ENCODE assay signal across 36 cellular contexts in the genomic region with DNA sequence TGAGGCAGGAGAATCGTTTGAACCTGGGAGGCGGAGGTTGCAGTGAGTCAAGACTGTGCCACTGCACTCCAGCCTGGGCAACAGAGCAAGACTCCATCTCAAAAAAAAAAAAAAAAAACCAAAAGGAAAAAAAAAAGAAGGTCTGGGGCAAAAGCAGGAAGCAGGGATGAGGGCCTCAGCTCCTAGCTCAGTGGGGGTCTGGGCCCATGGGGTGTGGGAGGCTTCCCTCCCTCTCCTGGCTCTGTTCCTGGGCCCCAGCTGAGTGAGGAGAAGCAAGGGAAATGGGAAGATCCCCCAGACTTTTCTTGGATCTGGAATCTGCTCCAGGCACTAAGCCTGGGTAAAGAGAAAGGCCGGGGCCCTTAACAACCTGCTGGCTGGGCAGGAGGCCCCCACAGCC. TPM values are rescaled to one million over a fixed set of nuclear protein-coding genes. Genes with fewer than 3 reads are reported as not detected.
"Had no signal": no experiment of that assay in that cellular context is flagged by ENCODE, and none has a peak within 500 bp of the region (broad histone marks: within the 10 kb centered on the region; RNA-seq: fewer than 3 reads in every experiment).

No MANE protein-coding gene starts in this region.

- ATAC-seq: activated T-cell treated with anti-CD3 and anti-CD28 coated beads, Interleukin-2, amount 50 U/mL, for 4 hours; body of pancreas; Right ventricle myocardium inferior; WTC11 had no signal

- H3K4me2 ChIP-seq: PC-9 had no signal

- H3K4me3 ChIP-seq: body of pancreas, breast epithelium, PC-9 had no signal

- H3K27me3 ChIP-seq: body of pancreas, breast epithelium had no signal

- H3K36me3 ChIP-seq: breast epithelium had no signal

- H3K9me3 Mint-ChIP-seq: activated CD4-positive, alpha-beta memory T cell treated with anti-CD3 and anti-CD28 coated beads for 36 hours; activated naive CD4-positive, alpha-beta T cell treated with anti-CD3 and anti-CD28 coated beads, Interleukin-2, amount 10 ng/mL, durations not matched to agents 7 days and 5 days; activated naive CD8-positive, alpha-beta T cell treated with anti-CD3 and anti-CD28 coated beads for 36 hours; activated T-cell treated with anti-CD3 and anti-CD28 coated beads, Interleukin-2, amount 50 U/mL, for 4 hours; activated T-helper 1 cell treated with anti-CD3 and anti-CD28 coated beads, Interleukin-12 subunit alpha, Interleukin-12 subunit beta, Interleukin-2, Interleukin-4 antibody, amounts not matched to agents 30 ng/mL and 10 ng/mL and 1 ng/mL, durations not matched to agents 14 hours and 24 hours and 36 hours; T-helper 2 cell treated with Interferon-gamma antibody and Interleukin-4, amounts not matched to agents 5 μg/mL and 100 μg/mL, for 36 hours had no signal

- DNase-seq: activated CD4-positive, alpha-beta memory T cell treated with anti-CD3 and anti-CD28 coated beads for 36 hours; activated CD4-positive, alpha-beta T cell treated with anti-CD3 and anti-CD28 coated beads for 4 hours; activated CD4-positive, alpha-beta T cell treated with anti-CD3 and anti-CD28 coated beads, Interleukin-2, amount 50 U/mL, for 1 hour; activated CD4-positive, CD25-positive, alpha-beta regulatory T cell treated with anti-CD3 and anti-CD28 coated beads, Interleukin-2, amount 50 U/mL, for 72 hours; activated CD8-positive, alpha-beta memory T cell treated with anti-CD3 and anti-CD28 coated beads, Interleukin-2, amount 50 U/mL, for 4 hours; activated effector memory CD4-positive, alpha-beta T cell treated with Interleukin-2 at 50 U/mL for 16 hours; activated naive CD4-positive, alpha-beta T cell treated with anti-CD3 and anti-CD28 coated beads, Interleukin-2, amount 10 ng/mL, durations not matched to agents 7 days and 5 days; activated naive CD8-positive, alpha-beta T cell treated with anti-CD3 and anti-CD28 coated beads for 36 hours; activated T-cell treated with anti-CD3 and anti-CD28 coated beads for 4 hours; activated T-cell treated with anti-CD3 and anti-CD28 coated beads, Interleukin-2, amount 50 U/mL, for 4 hours; amygdala; body of pancreas; caudate nucleus; cerebellar nuclear complex; NCI-H1092 treated with DMSO at 0.1 percent for 48 hours; NCI-H1417; NCI-H187 treated with DMSO at 0.1 percent for 48 hours; NCI-H2081; NCI-H2171 treated with DMSO at 0.1 percent for 48 hours; NCI-H345; NCI-H526; NCI-H748 treated with DMSO at 0.1 percent for 48 hours; NK-92 treated with Interleukin-12 subunit alpha and Interleukin-12 subunit beta, amount 100 ng/mL, for 24 hours; PC-9; SIG-M5 had no signal

- H2AFZ ChIP-seq: PC-9 had no signal

- H3K36me3 Mint-ChIP-seq: activated CD4-positive, alpha-beta memory T cell treated with anti-CD3 and anti-CD28 coated beads for 36 hours; activated naive CD4-positive, alpha-beta T cell treated with anti-CD3 and anti-CD28 coated beads, Interleukin-2, amount 10 ng/mL, durations not matched to agents 7 days and 5 days; activated naive CD8-positive, alpha-beta T cell treated with anti-CD3 and anti-CD28 coated beads for 36 hours had no signal

- H3K27ac ChIP-seq: body of pancreas, breast epithelium, PC-9, RWPE1 had no signal

- H3K9me3 ChIP-seq: body of pancreas, breast epithelium had no signal

- H3K4me3 Mint-ChIP-seq: activated CD4-positive, alpha-beta memory T cell treated with anti-CD3 and anti-CD28 coated beads for 36 hours; activated naive CD4-positive, alpha-beta T cell treated with anti-CD3 and anti-CD28 coated beads, Interleukin-2, amount 10 ng/mL, durations not matched to agents 7 days and 5 days; activated naive CD8-positive, alpha-beta T cell treated with anti-CD3 and anti-CD28 coated beads for 36 hours; activated T-cell treated with anti-CD3 and anti-CD28 coated beads, Interleukin-2, amount 50 U/mL, for 4 hours; activated T-helper 1 cell treated with anti-CD3 and anti-CD28 coated beads, Interleukin-12 subunit alpha, Interleukin-12 subunit beta, Interleukin-2, Interleukin-4 antibody, amounts not matched to agents 30 ng/mL and 10 ng/mL and 1 ng/mL, durations not matched to agents 14 hours and 24 hours and 36 hours; T-helper 2 cell treated with Interferon-gamma antibody and Interleukin-4, amounts not matched to agents 5 μg/mL and 100 μg/mL, for 36 hours; WTC11 had no signal

- H3K27me3 Mint-ChIP-seq: activated naive CD8-positive, alpha-beta T cell treated with anti-CD3 and anti-CD28 coated beads for 36 hours had no signal

- H3K27ac Mint-ChIP-seq: activated CD4-positive, alpha-beta memory T cell treated with anti-CD3 and anti-CD28 coated beads for 36 hours; activated naive CD4-positive, alpha-beta T cell treated with anti-CD3 and anti-CD28 coated beads, Interleukin-2, amount 10 ng/mL, durations not matched to agents 7 days and 5 days; activated naive CD8-positive, alpha-beta T cell treated with anti-CD3 and anti-CD28 coated beads for 36 hours; activated T-helper 1 cell treated with anti-CD3 and anti-CD28 coated beads, Interleukin-12 subunit alpha, Interleukin-12 subunit beta, Interleukin-2, Interleukin-4 antibody, amounts not matched to agents 30 ng/mL and 10 ng/mL and 1 ng/mL, durations not matched to agents 14 hours and 24 hours and 36 hours; T-helper 2 cell treated with Interferon-gamma antibody and Interleukin-4, amounts not matched to agents 5 μg/mL and 100 μg/mL, for 36 hours; WTC11 had no signal

- H3K4me1 Mint-ChIP-seq: activated naive CD4-positive, alpha-beta T cell treated with anti-CD3 and anti-CD28 coated beads, Interleukin-2, amount 10 ng/mL, durations not matched to agents 7 days and 5 days; activated naive CD8-positive, alpha-beta T cell treated with anti-CD3 and anti-CD28 coated beads for 36 hours had no signal

RNA-seq across cellular contexts. Expression of a gene that starts 8.9 kb away (rescaled TPM):
- total RNA-seq: activated CD4-positive, alpha-beta memory T cell treated with anti-CD3 and anti-CD28 coated beads for 36 hours; activated naive CD8-positive, alpha-beta T cell treated with anti-CD3 and anti-CD28 coated beads for 36 hours; activated T-cell treated with anti-CD3 and anti-CD28 coated beads, Interleukin-2, amount 50 U/mL, for 4 hours; activated T-helper 1 cell treated with anti-CD3 and anti-CD28 coated beads, Interleukin-12 subunit alpha, Interleukin-12 subunit beta, Interleukin-2, Interleukin-4 antibody, amounts not matched to agents 30 ng/mL and 10 ng/mL and 1 ng/mL, durations not matched to agents 14 hours and 24 hours and 36 hours; astrocyte; body of pancreas; M059J; NCI-H460; OCI-LY7; PC-9; Right ventricle myocardium inferior; T-helper 1 cell treated with Interleukin-12 subunit alpha and Interleukin-12 subunit beta and Interleukin-4 antibody, amounts not matched to agents 30 ng/mL and 1 ng/mL, for 36 hours; WTC11 had no signal
